1 cellular context compared by ENCODE assay signal in genomic region chr3:44825264-44825925, GRCh38.
TF ChIP-seq lines count a peak whose summit lies in the region.

No MANE protein-coding gene starts in this region.

TF ChIP-seq in SK-N-SH treated with all-trans-retinoic acid at 6 μM for 48 hours, 23 proteins besides CTCF, POLR2A, EP300 and RAD21 (continued from another document):
- TF ChIP-seq PATZ1 (CRISPR knock-in tag; IDR thresholded peaks at IDR 0.05; ENCODE audit: borderline replicate concordance) (no peak), GLIS3 (CRISPR knock-in tag; IDR thresholded peaks at IDR 0.05) (peak; percentile 83; the same call in 1 of the 2 replicates), ESRRG (CRISPR knock-in tag; IDR thresholded peaks at IDR 0.05) (peak; percentile 83; the same call in 1 of the 2 replicates), SNAI2 (CRISPR knock-in tag; IDR thresholded peaks at IDR 0.05) (peak; percentile 80; the same call in 1 of the 2 replicates), TOX (CRISPR knock-in tag; IDR thresholded peaks at IDR 0.05; ENCODE audit: borderline replicate concordance) (no peak), TSHZ2 (CRISPR knock-in tag; IDR thresholded peaks at IDR 0.05) (peak; percentile 91), OSR1 (CRISPR knock-in tag; IDR thresholded peaks at IDR 0.05) (no peak), CSRNP3 (CRISPR knock-in tag; IDR thresholded peaks at IDR 0.05) (peak; percentile 91), RARB (CRISPR knock-in tag; IDR thresholded peaks at IDR 0.05) (no peak), ZFP30 (CRISPR knock-in tag; IDR thresholded peaks at IDR 0.05) (no peak)
